1 cellular context compared by ENCODE assay signal in the genomic region with DNA sequence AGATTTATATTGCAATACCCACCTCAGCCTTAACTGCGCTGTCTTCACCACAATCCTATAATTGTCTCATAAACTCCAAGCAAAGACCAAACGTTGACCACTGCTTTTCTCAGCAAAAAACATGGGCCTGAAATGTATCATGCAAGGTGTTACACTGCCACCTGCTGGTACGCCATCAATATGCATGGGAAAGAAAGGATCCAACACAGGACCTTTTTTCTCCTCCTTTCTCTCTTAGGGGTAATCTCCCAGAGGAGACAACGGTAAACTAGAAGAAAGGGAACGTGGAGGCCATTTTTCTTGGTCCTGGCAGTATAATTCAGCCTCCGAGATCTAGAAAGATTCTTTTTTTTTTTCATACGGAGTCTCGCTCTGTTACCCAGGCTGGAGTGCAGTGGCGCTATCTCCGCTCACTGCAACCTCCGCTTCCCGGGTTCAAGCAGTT.
A peak's percentile ranks its signal among the peaks of the same experiment; 100 is the strongest.
TF ChIP-seq lines count a peak whose summit lies in the region.

No MANE protein-coding gene starts in this region.

TF ChIP-seq in HEK293, 187 proteins besides CTCF, POLR2A, EP300 and RAD21 (continued from another document and continues in another):
- TF ChIP-seq ZNF280D (tag by site-specific recombination; IDR thresholded peaks at IDR 0.05) (no peak), ZNF529 (tag by site-specific recombination; IDR thresholded peaks at IDR 0.05; ENCODE audit: insufficient replicate concordance) (no peak), OSR2 (tag by site-specific recombination; IDR thresholded peaks at IDR 0.05) (no peak), GLI4 (tag by site-specific recombination; IDR thresholded peaks at IDR 0.05) (no peak), ZNF24 (tag by site-specific recombination; IDR thresholded peaks at IDR 0.05) (no peak), ZSCAN4 (tag by site-specific recombination; IDR thresholded peaks at IDR 0.05) (no peak), ZNF707 (tag by site-specific recombination; IDR thresholded peaks at IDR 0.05) (no peak), ZNF785 (tag by site-specific recombination; IDR thresholded peaks at IDR 0.05) (no peak), ZNF501 (tag by site-specific recombination; IDR thresholded peaks at IDR 0.05) (no peak; the same call in 1 of the 2 replicates), ZNF571 (tag by site-specific recombination; IDR thresholded peaks at IDR 0.05) (no peak), GLIS1 (tag by site-specific recombination; IDR thresholded peaks at IDR 0.05) (peak; percentile 47; the same call in 1 of the 2 replicates), PRDM1 (tag by site-specific recombination; IDR thresholded peaks at IDR 0.05) (peak; percentile 94), ZNF776 (tag by site-specific recombination; IDR thresholded peaks at IDR 0.05; ENCODE audit: borderline replicate concordance) (no peak), ZNF121 (tag by site-specific recombination; IDR thresholded peaks at IDR 0.05) (no peak), GLIS2 (tag by site-specific recombination; IDR thresholded peaks at IDR 0.05) (no peak), ZNF654 (tag by site-specific recombination; IDR thresholded peaks at IDR 0.05; ENCODE audit: low read depth) (peak; percentile 99), EGR2 (tag by site-specific recombination; IDR thresholded peaks at IDR 0.05; ENCODE audit: low read depth) (no peak), ZNF148 (tag by site-specific recombination; IDR thresholded peaks at IDR 0.05; ENCODE audit: borderline replicate concordance) (no peak), SP7 (tag by site-specific recombination; IDR thresholded peaks at IDR 0.05) (peak; percentile 74; the same call in 1 of the 2 replicates), ZNF391 (tag by site-specific recombination; IDR thresholded peaks at IDR 0.05; ENCODE audit: borderline replicate concordance, low read depth) (no peak), PRDM4 (tag by site-specific recombination; IDR thresholded peaks at IDR 0.05) (no peak), ZBTB8A (tag by site-specific recombination; IDR thresholded peaks at IDR 0.05) (0 out of 2 replicates have a peak, but pooled peaks have one; percentile 25), PATZ1 (tag by site-specific recombination; IDR thresholded peaks at IDR 0.05) (no peak), ZFP41 (tag by site-specific recombination; IDR thresholded peaks at IDR 0.05; ENCODE audit: borderline replicate concordance) (no peak), ZNF561 (tag by site-specific recombination; IDR thresholded peaks at IDR 0.05; ENCODE audit: borderline replicate concordance) (0 out of 2 replicates have a peak, but pooled peaks have one; percentile 19), ZNF341 (tag by site-specific recombination; IDR thresholded peaks at IDR 0.05; ENCODE audit: low read depth) (no peak), ZBTB48 (tag by site-specific recombination; IDR thresholded peaks at IDR 0.05) (peak; percentile 87), SCRT1 (tag by site-specific recombination; IDR thresholded peaks at IDR 0.05; ENCODE audit: borderline replicate concordance) (no peak), ZNF366 (tag by site-specific recombination; conservative IDR thresholded peaks at IDR 0.05) (0 out of 2 replicates have a peak, but pooled peaks have one; percentile 29), ZNF311 (tag by site-specific recombination; IDR thresholded peaks at IDR 0.05; ENCODE audit: borderline replicate concordance) (no peak), ZNF623 (tag by site-specific recombination; IDR thresholded peaks at IDR 0.05) (no peak), ZNF600 (tag by site-specific recombination; IDR thresholded peaks at IDR 0.05) (peak; percentile 67; the same call in 1 of the 2 replicates), ZNF354C (tag by site-specific recombination; IDR thresholded peaks at IDR 0.05; ENCODE audit: borderline replicate concordance, low read depth) (no peak), HOXA7 (CRISPR knock-in tag; IDR thresholded peaks at IDR 0.05; ENCODE audit: borderline replicate concordance) (no peak), ZNF266 (tag by site-specific recombination; IDR thresholded peaks at IDR 0.05; ENCODE audit: low read depth) (no peak), ZNF248 (tag by site-specific recombination; IDR thresholded peaks at IDR 0.05) (no peak), ZNF362 (tag by site-specific recombination; IDR thresholded peaks at IDR 0.05) (peak; percentile 89), ZNF214 (tag by site-specific recombination; IDR thresholded peaks at IDR 0.05; ENCODE audit: borderline replicate concordance) (no peak), ZSCAN30 (tag by site-specific recombination; IDR thresholded peaks at IDR 0.05) (peak; percentile 87; the same call in 1 of the 2 replicates), ZNF18 (tag by site-specific recombination; IDR thresholded peaks at IDR 0.05) (no peak), KLF16 (tag by site-specific recombination; IDR thresholded peaks at IDR 0.05) (no peak), ZNF2 (tag by site-specific recombination; IDR thresholded peaks at IDR 0.05) (peak; percentile 81; the same call in 1 of the 2 replicates), ZNF660 (tag by site-specific recombination; IDR thresholded peaks at IDR 0.05) (peak; percentile 84)
- TF ChIP-seq, protein P1, sequence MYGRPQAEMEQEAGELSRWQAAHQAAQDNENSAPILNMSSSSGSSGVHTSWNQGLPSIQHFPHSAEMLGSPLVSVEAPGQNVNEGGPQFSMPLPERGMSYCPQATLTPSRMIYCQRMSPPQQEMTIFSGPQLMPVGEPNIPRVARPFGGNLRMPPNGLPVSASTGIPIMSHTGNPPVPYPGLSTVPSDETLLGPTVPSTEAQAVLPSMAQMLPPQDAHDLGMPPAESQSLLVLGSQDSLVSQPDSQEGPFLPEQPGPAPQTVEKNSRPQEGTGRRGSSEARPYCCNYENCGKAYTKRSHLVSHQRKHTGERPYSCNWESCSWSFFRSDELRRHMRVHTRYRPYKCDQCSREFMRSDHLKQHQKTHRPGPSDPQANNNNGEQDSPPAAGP (tag by site-specific recombination; IDR thresholded peaks at IDR 0.05) = no peak
- TF ChIP-seq, protein P2, sequence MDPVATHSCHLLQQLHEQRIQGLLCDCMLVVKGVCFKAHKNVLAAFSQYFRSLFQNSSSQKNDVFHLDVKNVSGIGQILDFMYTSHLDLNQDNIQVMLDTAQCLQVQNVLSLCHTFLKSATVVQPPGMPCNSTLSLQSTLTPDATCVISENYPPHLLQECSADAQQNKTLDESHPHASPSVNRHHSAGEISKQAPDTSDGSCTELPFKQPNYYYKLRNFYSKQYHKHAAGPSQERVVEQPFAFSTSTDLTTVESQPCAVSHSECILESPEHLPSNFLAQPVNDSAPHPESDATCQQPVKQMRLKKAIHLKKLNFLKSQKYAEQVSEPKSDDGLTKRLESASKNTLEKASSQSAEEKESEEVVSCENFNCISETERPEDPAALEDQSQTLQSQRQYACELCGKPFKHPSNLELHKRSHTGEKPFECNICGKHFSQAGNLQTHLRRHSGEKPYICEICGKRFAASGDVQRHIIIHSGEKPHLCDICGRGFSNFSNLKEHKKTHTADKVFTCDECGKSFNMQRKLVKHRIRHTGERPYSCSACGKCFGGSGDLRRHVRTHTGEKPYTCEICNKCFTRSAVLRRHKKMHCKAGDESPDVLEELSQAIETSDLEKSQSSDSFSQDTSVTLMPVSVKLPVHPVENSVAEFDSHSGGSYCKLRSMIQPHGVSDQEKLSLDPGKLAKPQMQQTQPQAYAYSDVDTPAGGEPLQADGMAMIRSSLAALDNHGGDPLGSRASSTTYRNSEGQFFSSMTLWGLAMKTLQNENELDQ (tag by site-specific recombination; IDR thresholded peaks at IDR 0.05; ENCODE audit: low read depth) = no peak
